In the genomic region with DNA sequence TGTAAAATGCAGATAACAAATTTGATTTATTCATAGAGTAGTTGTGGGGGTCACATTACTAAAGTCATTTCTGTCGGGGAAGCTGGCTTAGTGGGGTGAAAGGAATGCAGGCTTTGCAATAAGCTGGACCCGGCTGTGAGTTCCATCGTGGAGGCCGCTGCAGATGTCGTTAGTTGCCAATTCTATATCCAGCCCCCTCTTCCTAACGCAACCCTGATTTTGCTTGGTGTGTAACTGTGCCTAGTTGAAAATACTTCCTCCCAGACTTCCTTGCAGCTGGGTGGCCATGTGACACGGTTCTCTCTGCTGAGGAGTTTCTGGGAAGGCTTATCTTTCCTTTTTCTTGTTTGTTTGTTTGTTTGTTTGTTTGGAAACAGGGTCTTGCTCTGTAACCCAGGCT, we compare ENCODE assay signal across 18 cellular contexts. TPM values are rescaled to one million over a fixed set of nuclear protein-coding genes. Genes with fewer than 3 reads are reported as not detected.
DNase-seq lines count a peak whose midpoint lies in the region; TF ChIP-seq lines count a peak whose summit lies in the region.
"Had no signal": no experiment of that assay in that cellular context is flagged by ENCODE, and none has a peak within 500 bp of the region (broad histone marks: within the 10 kb centered on the region; RNA-seq: fewer than 3 reads in every experiment).

No MANE protein-coding gene starts in this region.

- peaks cover 10% of the 10 kb centered on the region for H3K9me3 Mint-ChIP-seq in activated T-helper 2 cell treated with anti-CD3 and anti-CD28 coated beads, Interferon-gamma antibody, Interleukin-2, Interleukin-4, amounts not matched to agents 10 μg/mL and 5 μg/mL and 100 μg/mL, durations not matched to agents 14 hours and 24 hours and 36 hours

- in situ Hi-C loops in GM23248 (cut with MboI): no loop called here

- H3F3A ChIP-seq in GM23248 (ENCODE audit: insufficient read depth): peaks cover 17% of the 10 kb centered on the region

- no peak overlapping the region for H3K4me3 Mint-ChIP-seq in activated T-helper 2 cell treated with anti-CD3 and anti-CD28 coated beads, Interferon-gamma antibody, Interleukin-2, Interleukin-4, amounts not matched to agents 10 μg/mL and 5 μg/mL and 100 μg/mL, durations not matched to agents 14 hours and 24 hours and 36 hours (ENCODE audit: low read depth)

- H3K4me2 ChIP-seq in BLaER1 treated with 17β-estradiol and CSF1 and Interleukin-3, amounts not matched to agents 10 nM and 100 nM: peak overlapping the region in 10 of 11 experiments; percentile 1 to 68 (median 44); a peak in 14 of 22 replicates
- no peak overlapping the region for H3K4me2 ChIP-seq in GM23248 (ENCODE audit: unreplicated experiment)

- H3K9ac ChIP-seq in BLaER1 treated with 17β-estradiol and CSF1 and Interleukin-3, amounts not matched to agents 10 nM and 100 nM: no peak overlapping the region
- H3K9ac ChIP-seq in GM23248: no peak overlapping the region

- intact Hi-C loops in activated T-helper 2 cell treated with anti-CD3 and anti-CD28 coated beads, Interferon-gamma antibody, Interleukin-2, Interleukin-4, amounts not matched to agents 10 μg/mL and 5 μg/mL and 100 μg/mL, durations not matched to agents 14 hours and 24 hours and 36 hours (cut with micrococcal nuclease): no loop called here
- intact Hi-C loops in breast epithelium (cut with DNase I; ENCODE audit: low total_unique reads): no loop called here

- H3K36me3 ChIP-seq in BLaER1 treated with 17β-estradiol and CSF1 and Interleukin-3, amounts not matched to agents 10 nM and 100 nM: peaks cover 0 to 28% (median 0%) of the 10 kb centered on the region in 11 experiments; a peak in 9 of 22 replicates
- no peaks in the 10 kb centered on the region for H3K36me3 ChIP-seq in GM23248 (ENCODE audit: low read depth)
- H3K36me3 ChIP-seq in neutrophil: peaks cover 26% of the 10 kb centered on the region
- H3K36me3 ChIP-seq in H7 (replicated peaks; ENCODE audit: control insufficient read depth, insufficient read depth, low read length): no peaks in the 10 kb centered on the region
- H3K36me3 ChIP-seq in BE2C: no peaks in the 10 kb centered on the region
- no peaks in the 10 kb centered on the region for H3K36me3 ChIP-seq in breast epithelium

- no peak overlapping the region for H3K27ac Mint-ChIP-seq in activated T-helper 2 cell treated with anti-CD3 and anti-CD28 coated beads, Interferon-gamma antibody, Interleukin-2, Interleukin-4, amounts not matched to agents 10 μg/mL and 5 μg/mL and 100 μg/mL, durations not matched to agents 14 hours and 24 hours and 36 hours

- H2AFZ ChIP-seq in GM23248: no peak overlapping the region

- H3K9me3 ChIP-seq in BLaER1 treated with 17β-estradiol and CSF1 and Interleukin-3, amounts not matched to agents 10 nM and 100 nM (replicated peaks in 1 of 11): peaks cover 13 to 25% (median 18%) of the 10 kb centered on the region in 11 experiments
- no peaks in the 10 kb centered on the region for H3K9me3 ChIP-seq in GM23248 (ENCODE audit: low read depth)
- H3K9me3 ChIP-seq in neutrophil: no peaks in the 10 kb centered on the region
- H3K9me3 ChIP-seq in BE2C: no peaks in the 10 kb centered on the region
- peaks cover 0 to 5% of the 10 kb centered on the region in 2 donors for H3K9me3 ChIP-seq in breast epithelium

- peak; percentile 21 for DNase-seq in GM23248
- DNase-seq in fibroblast of the aortic adventitia (ENCODE audit: low read depth): peak; percentile 10
- DNase-seq in H7: no peak
- DNase-seq in BE2C: no peak
- DNase-seq in activated T-helper 2 cell treated with anti-CD3 and anti-CD28 coated beads, Interferon-gamma antibody, Interleukin-2, Interleukin-4, amounts not matched to agents 10 μg/mL and 5 μg/mL and 100 μg/mL, durations not matched to agents 14 hours and 24 hours and 36 hours (ENCODE audit: low spot score): no peak
- DNase-seq in breast epithelium (ENCODE audit: low spot score in 2 of 2): no peak
- DNase-seq: DMS79 treated with DMSO at 0.1 percent for 48 hours; KG1; NCI-H1105 treated with DMSO at 0.1 percent for 48 hours; NCI-H1694 treated with DMSO at 0.1 percent for 48 hours; NCI-H2107; NCI-H510A; NCI-H748 treated with DMSO at 0.1 percent for 48 hours; NK-92 treated with Interleukin-12 subunit alpha and Interleukin-12 subunit beta, amount 100 ng/mL, for 24 hours; SHP77 had no signal

- peaks cover 0 to 58% (median 26%) of the 10 kb centered on the region in 10 experiments; a peak in 17 of 20 replicates for H3K4me1 ChIP-seq in BLaER1 treated with 17β-estradiol and CSF1 and Interleukin-3, amounts not matched to agents 10 nM and 100 nM
- H3K4me1 ChIP-seq in GM23248 (ENCODE audit: insufficient read depth) (no peaks in the 10 kb centered on the region), neutrophil (ENCODE audit: control insufficient read depth in 1 of 2, insufficient read depth in 1 of 2, low read depth in 1 of 2, low read length in 1 of 2) (peaks cover 58 to 60% of the 10 kb centered on the region in 2 experiments), BE2C (no peaks in the 10 kb centered on the region), breast epithelium (peaks cover 0 to 5% of the 10 kb centered on the region in 2 donors)

- no peak overlapping the region for H3K4me3 ChIP-seq in BLaER1 treated with 17β-estradiol and CSF1 and Interleukin-3, amounts not matched to agents 10 nM and 100 nM
- H3K4me3 ChIP-seq in GM23248: no peak overlapping the region
- no peak overlapping the region for H3K4me3 ChIP-seq in fibroblast of the aortic adventitia (ENCODE audit: low read depth, low read length)
- peak overlapping the region; percentile 18 to 41 for H3K4me3 ChIP-seq in neutrophil (ENCODE audit: low read depth in 1 of 2, low read length in 1 of 2)
- H3K4me3 ChIP-seq in H7 (ENCODE audit: insufficient read depth, low read depth, low read length): no peak overlapping the region
- no peak overlapping the region for H3K4me3 ChIP-seq in BE2C (ENCODE audit: low read depth, low read length)
- no peak overlapping the region for H3K4me3 ChIP-seq in breast epithelium

- H3K27ac ChIP-seq in BLaER1 treated with 17β-estradiol and CSF1 and Interleukin-3, amounts not matched to agents 10 nM and 100 nM: peak overlapping the region in 6 of 11 experiments; percentile 20 to 71 (median 58); a peak in 8 of 22 replicates
- no peak overlapping the region for H3K27ac ChIP-seq in GM23248
- H3K27ac ChIP-seq in neutrophil: peak overlapping the region; percentile 89
- H3K27ac ChIP-seq in breast epithelium: no peak overlapping the region

- 48 to 50% methylated on average over 7 of the region's 7 CpGs for WGBS in GM23248 (ENCODE audit: low coverage in 1 of 2, low lambda C conversion rate in 2 of 2, missing lambda C conversion rate in 2 of 2), 2 experiments

- TF ChIP-seq CTCF in fibroblast of the aortic adventitia (IDR thresholded peaks at IDR 0.05; ENCODE audit: insufficient read depth, low read length): no peak
- no peak for TF ChIP-seq CTCF in neutrophil (IDR thresholded peaks at IDR 0.05)
- TF ChIP-seq CTCF in BE2C (IDR thresholded peaks at IDR 0.05; ENCODE audit: low read depth, low read length): no peak
- TF ChIP-seq CTCF in breast epithelium (IDR thresholded peaks at IDR 0.05): no peak

- peaks cover 2% of the 10 kb centered on the region for H3K4me1 Mint-ChIP-seq in activated T-helper 2 cell treated with anti-CD3 and anti-CD28 coated beads, Interferon-gamma antibody, Interleukin-2, Interleukin-4, amounts not matched to agents 10 μg/mL and 5 μg/mL and 100 μg/mL, durations not matched to agents 14 hours and 24 hours and 36 hours (ENCODE audit: low read depth)

- H3K27me3 Mint-ChIP-seq in activated T-helper 2 cell treated with anti-CD3 and anti-CD28 coated beads, Interferon-gamma antibody, Interleukin-2, Interleukin-4, amounts not matched to agents 10 μg/mL and 5 μg/mL and 100 μg/mL, durations not matched to agents 14 hours and 24 hours and 36 hours (ENCODE audit: low read depth): peaks cover 8% of the 10 kb centered on the region

- H3K79me2 ChIP-seq in GM23248 (ENCODE audit: insufficient read depth): no peaks in the 10 kb centered on the region

- no peaks in the 10 kb centered on the region for H3K36me3 Mint-ChIP-seq in activated T-helper 2 cell treated with anti-CD3 and anti-CD28 coated beads, Interferon-gamma antibody, Interleukin-2, Interleukin-4, amounts not matched to agents 10 μg/mL and 5 μg/mL and 100 μg/mL, durations not matched to agents 14 hours and 24 hours and 36 hours (ENCODE audit: low read depth)

- TF ChIP-seq POLR2A in breast epithelium (IDR thresholded peaks at IDR 0.05): no peak

- no peaks in the 10 kb centered on the region for H3K9me2 ChIP-seq in GM23248 (ENCODE audit: insufficient read depth)

- no peaks in the 10 kb centered on the region for H3K27me3 ChIP-seq in BLaER1 treated with 17β-estradiol and CSF1 and Interleukin-3, amounts not matched to agents 10 nM and 100 nM
- H3K27me3 ChIP-seq in GM23248 (replicated peaks; ENCODE audit: insufficient read depth): peaks cover 11% of the 10 kb centered on the region; the same call in 1 of the 2 replicates
- H3K27me3 ChIP-seq in neutrophil: peaks cover 5% of the 10 kb centered on the region
- no peaks in the 10 kb centered on the region for H3K27me3 ChIP-seq in H7 (ENCODE audit: control insufficient read depth, insufficient read depth, low read length)
- no peaks in the 10 kb centered on the region for H3K27me3 ChIP-seq in BE2C
- H3K27me3 ChIP-seq in breast epithelium: no peaks in the 10 kb centered on the region

- no peaks in the 10 kb centered on the region for H4K20me1 ChIP-seq in BLaER1 treated with 17β-estradiol and CSF1 and Interleukin-3, amounts not matched to agents 10 nM and 100 nM
- no peaks in the 10 kb centered on the region for H4K20me1 ChIP-seq in GM23248 (ENCODE audit: insufficient read depth)

RNA-seq across cellular contexts. Expression of gene MFSD6L, which starts 4.5 kb away (rescaled TPM):
- not detected in 2 replicates for total RNA-seq in GM23248 (2014; rRNA removed; shearing (Covaris generic))
- polyA plus RNA-seq in GM23248 (2016; fragmentation: Nextera tagmentation; extraction: Ambion mirVana): not detected in 2 replicates
- total RNA-seq in fibroblast of the aortic adventitia (ENCODE audit: low replicate concordance) (not detected in 2 replicates), breast epithelium (under 1 TPM; 0.48 to 0.98 (median 0.59) TPM)
- total RNA-seq in H7 (2014; rRNA removed; shearing (Covaris generic)): 0.07 TPM in 1 of 2 replicates, not detected in the other
- polyA plus RNA-seq in BE2C (2012; ENCODE audit: insufficient read depth, insufficient read length, low read depth): not detected
- total RNA-seq in activated T-helper 2 cell treated with anti-CD3 and anti-CD28 coated beads, Interferon-gamma antibody, Interleukin-2, Interleukin-4, amounts not matched to agents 10 μg/mL and 5 μg/mL and 100 μg/mL, durations not matched to agents 14 hours and 24 hours and 36 hours: 0.64 and 0.94 TPM in 2 replicates
- total RNA-seq: HepG2 had no signal
- polyA plus RNA-seq: HepG2 had no signal

RNA-seq across cellular contexts. Expression of gene SPDYE4, which starts 36.3 kb away (rescaled TPM):
- not detected in 2 replicates for total RNA-seq in GM23248 (2014; rRNA removed; shearing (Covaris generic))
- polyA plus RNA-seq in GM23248 (2016; fragmentation: Nextera tagmentation; extraction: Ambion mirVana): not detected in 2 replicates
- total RNA-seq in fibroblast of the aortic adventitia (ENCODE audit: low replicate concordance) (not detected in 2 replicates), breast epithelium (not detected)
- total RNA-seq in H7 (2014; rRNA removed; shearing (Covaris generic)): not detected in 2 replicates
- not detected for polyA plus RNA-seq in BE2C (2012; ENCODE audit: insufficient read depth, insufficient read length, low read depth)
- not detected in 2 replicates for total RNA-seq in activated T-helper 2 cell treated with anti-CD3 and anti-CD28 coated beads, Interferon-gamma antibody, Interleukin-2, Interleukin-4, amounts not matched to agents 10 μg/mL and 5 μg/mL and 100 μg/mL, durations not matched to agents 14 hours and 24 hours and 36 hours
- total RNA-seq: HepG2 had no signal
- polyA plus RNA-seq: HepG2 had no signal

RNA-seq across cellular contexts. Expression of gene CCDC42, which starts 50.0 kb away (rescaled TPM):
- not detected in 2 replicates for total RNA-seq in GM23248 (2014; rRNA removed; shearing (Covaris generic))
- polyA plus RNA-seq in GM23248 (2016; fragmentation: Nextera tagmentation; extraction: Ambion mirVana): not detected in 2 replicates
- not detected in 2 replicates for total RNA-seq in fibroblast of the aortic adventitia (ENCODE audit: low replicate concordance)
- not detected in 2 replicates for total RNA-seq in H7 (2014; rRNA removed; shearing (Covaris generic))
- polyA plus RNA-seq in BE2C (2012; ENCODE audit: insufficient read depth, insufficient read length, low read depth): not detected
- 0.21 and 0.75 TPM in 2 replicates for total RNA-seq in activated T-helper 2 cell treated with anti-CD3 and anti-CD28 coated beads, Interferon-gamma antibody, Interleukin-2, Interleukin-4, amounts not matched to agents 10 μg/mL and 5 μg/mL and 100 μg/mL, durations not matched to agents 14 hours and 24 hours and 36 hours
- not detected for total RNA-seq in breast epithelium
- total RNA-seq: HepG2 had no signal
- polyA plus RNA-seq: HepG2 had no signal

Comparison
In these comparisons a context has a peak if more than half of its experiments do, and no peak if none do; other contexts are left out.
1. H3K27ac ChIP-seq: peak in BLaER1 treated with 17β-estradiol and CSF1 and Interleukin-3, amounts not matched to agents 10 nM and 100 nM (6 of 11) and neutrophil (single experiment); none in GM23248 (single experiment) and breast epithelium (0 of 2).
2. H3K4me3 ChIP-seq: peak in neutrophil (2 of 2); none in BLaER1 treated with 17β-estradiol and CSF1 and Interleukin-3, amounts not matched to agents 10 nM and 100 nM (0 of 10), GM23248 (single experiment), fibroblast of the aortic adventitia (single experiment), H7 (single experiment), BE2C (single experiment) and breast epithelium (0 of 3).
3. DNase-seq: peak in GM23248 (single experiment) and fibroblast of the aortic adventitia (single experiment); none in H7 (single experiment), BE2C (single experiment), activated T-helper 2 cell treated with anti-CD3 and anti-CD28 coated beads, Interferon-gamma antibody, Interleukin-2, Interleukin-4, amounts not matched to agents 10 μg/mL and 5 μg/mL and 100 μg/mL, durations not matched to agents 14 hours and 24 hours and 36 hours (single experiment) and breast epithelium (0 of 2).